Comparison of ENCODE assay signal across 1 cellular context in genomic region chr17:46783031-46783593, GRCh38.
TF ChIP-seq lines count a peak whose summit lies in the region.

No MANE protein-coding gene starts in this region.

TF ChIP-seq in HepG2, 621 proteins besides CTCF, POLR2A, EP300 and RAD21 (continued from another document and continues in another):
- no peak for TF ChIP-seq SRF (IDR thresholded peaks at IDR 0.05; ENCODE audit: low read depth, low read length)
- no peak for TF ChIP-seq UBTF (CRISPR knock-in tag; IDR thresholded peaks at IDR 0.05)
- TF ChIP-seq BRCA1 (CRISPR knock-in tag; IDR thresholded peaks at IDR 0.05): no peak
- TF ChIP-seq ZNF547 (CRISPR knock-in tag; IDR thresholded peaks at IDR 0.05): no peak
- no peak for TF ChIP-seq YEATS4 (CRISPR knock-in tag; IDR thresholded peaks at IDR 0.05; ENCODE audit: borderline replicate concordance)
- no peak for TF ChIP-seq HIVEP1 (CRISPR knock-in tag; IDR thresholded peaks at IDR 0.05)
- TF ChIP-seq ZNF615 (CRISPR knock-in tag; IDR thresholded peaks at IDR 0.05; ENCODE audit: borderline replicate concordance): no peak
- no peak for TF ChIP-seq SIX1 (CRISPR knock-in tag; IDR thresholded peaks at IDR 0.05; ENCODE audit: borderline replicate concordance)
- TF ChIP-seq ZNF264 (CRISPR knock-in tag; IDR thresholded peaks at IDR 0.05): no peak
- 0 out of 2 replicates have a peak, but pooled peaks have one; percentile 69 for TF ChIP-seq ZNF251 (CRISPR knock-in tag; IDR thresholded peaks at IDR 0.05)
- no peak for TF ChIP-seq SCMH1 (CRISPR knock-in tag; IDR thresholded peaks at IDR 0.05; ENCODE audit: borderline replicate concordance)
- TF ChIP-seq ZBTB37 (CRISPR knock-in tag; IDR thresholded peaks at IDR 0.05): no peak
- no peak for TF ChIP-seq ZNF883 (CRISPR knock-in tag; IDR thresholded peaks at IDR 0.05; ENCODE audit: not compliant biosample characterization)
- peak; percentile 54 for TF ChIP-seq ZNF788 (CRISPR knock-in tag; IDR thresholded peaks at IDR 0.05; ENCODE audit: borderline replicate concordance)
- TF ChIP-seq RFXAP (CRISPR knock-in tag; IDR thresholded peaks at IDR 0.05; ENCODE audit: borderline replicate concordance): 0 out of 2 replicates have a peak, but pooled peaks have one; percentile 22
- TF ChIP-seq FIP1L1 (IDR thresholded peaks at IDR 0.05; ENCODE audit: borderline replicate concordance, insufficient read depth, low read depth, low read length): no peak
- TF ChIP-seq ZNF350 (CRISPR knock-in tag; IDR thresholded peaks at IDR 0.05; ENCODE audit: borderline replicate concordance, low read depth): no peak
- TF ChIP-seq ARID2 (CRISPR knock-in tag; IDR thresholded peaks at IDR 0.05; ENCODE audit: borderline replicate concordance): no peak
- no peak for TF ChIP-seq FOSL1 (CRISPR knock-in tag; IDR thresholded peaks at IDR 0.05; ENCODE audit: borderline replicate concordance)
- TF ChIP-seq ZNF691 (CRISPR knock-in tag; IDR thresholded peaks at IDR 0.05; ENCODE audit: borderline replicate concordance, low read depth): no peak
- TF ChIP-seq ZNF101 (CRISPR knock-in tag; IDR thresholded peaks at IDR 0.05; ENCODE audit: borderline replicate concordance, low read depth): no peak; the same call in 1 of the 2 replicates
- no peak for TF ChIP-seq CENPT (CRISPR knock-in tag; IDR thresholded peaks at IDR 0.05; ENCODE audit: low read depth)
- peak; percentile 73; the same call in 1 of the 2 replicates for TF ChIP-seq TGIF2 (CRISPR knock-in tag; IDR thresholded peaks at IDR 0.05)
- no peak for TF ChIP-seq ZNF839 (CRISPR knock-in tag; IDR thresholded peaks at IDR 0.05; ENCODE audit: borderline replicate concordance)
- no peak for TF ChIP-seq U2AF1 (optimal IDR thresholded peaks at IDR 0.05; ENCODE audit: low read depth, low read length)
- TF ChIP-seq ZNF484 (CRISPR knock-in tag; IDR thresholded peaks at IDR 0.05; ENCODE audit: borderline replicate concordance, low read depth): no peak
- TF ChIP-seq ZSCAN31 (CRISPR knock-in tag; IDR thresholded peaks at IDR 0.05; ENCODE audit: low read depth): 0 out of 2 replicates have a peak, but pooled peaks have one; percentile 49
- no peak for TF ChIP-seq BHLHE40 (IDR thresholded peaks at IDR 0.05; ENCODE audit: low read length)
- TF ChIP-seq ARID3A (IDR thresholded peaks at IDR 0.05; ENCODE audit: low read depth, low read length): no peak
- no peak for TF ChIP-seq MAF1 (CRISPR knock-in tag; IDR thresholded peaks at IDR 0.05; ENCODE audit: borderline replicate concordance)
- no peak for TF ChIP-seq ZNF496 (CRISPR knock-in tag; IDR thresholded peaks at IDR 0.05; ENCODE audit: insufficient replicate concordance)
- TF ChIP-seq ZSCAN9 (CRISPR knock-in tag; IDR thresholded peaks at IDR 0.05; ENCODE audit: borderline replicate concordance): no peak
- no peak for TF ChIP-seq SNRNP70 (IDR thresholded peaks at IDR 0.05; ENCODE audit: low read depth, low read length)
- no peak; the same call in 1 of the 2 replicates for TF ChIP-seq ZNF607 (CRISPR knock-in tag; IDR thresholded peaks at IDR 0.05; ENCODE audit: borderline replicate concordance)
- TF ChIP-seq TOE1 (CRISPR knock-in tag; IDR thresholded peaks at IDR 0.05): no peak
- TF ChIP-seq NCOR1 (IDR thresholded peaks at IDR 0.05; ENCODE audit: borderline replicate concordance, low read length): no peak
- peak; percentile 13; the same call in 1 of the 2 replicates for TF ChIP-seq YEATS2 (CRISPR knock-in tag; IDR thresholded peaks at IDR 0.05; ENCODE audit: borderline replicate concordance)
- no peak for TF ChIP-seq SP4 (CRISPR knock-in tag; IDR thresholded peaks at IDR 0.05)
- TF ChIP-seq CBX5 (CRISPR knock-in tag; IDR thresholded peaks at IDR 0.05; ENCODE audit: borderline replicate concordance): no peak
- no peak for TF ChIP-seq DMTF1 (CRISPR knock-in tag; IDR thresholded peaks at IDR 0.05)
- no peak for TF ChIP-seq RNF219 (CRISPR knock-in tag; IDR thresholded peaks at IDR 0.05)
- no peak for TF ChIP-seq CC2D1A (CRISPR knock-in tag; IDR thresholded peaks at IDR 0.05)
- no peak for TF ChIP-seq ZNF646 (CRISPR knock-in tag; IDR thresholded peaks at IDR 0.05)
- peak; percentile 62; the same call in 1 of the 2 replicates for TF ChIP-seq MEIS1 (CRISPR knock-in tag; IDR thresholded peaks at IDR 0.05; ENCODE audit: borderline replicate concordance)
- TF ChIP-seq MXI1 (IDR thresholded peaks at IDR 0.05; ENCODE audit: borderline replicate concordance, low read depth, low read length): peak; percentile 51; the same call in 1 of the 3 replicates
- TF ChIP-seq ZNF644 (CRISPR knock-in tag; IDR thresholded peaks at IDR 0.05; ENCODE audit: low read depth): peak; percentile 60; the same call in 1 of the 2 replicates
- TF ChIP-seq ZNF253 (CRISPR knock-in tag; IDR thresholded peaks at IDR 0.05; ENCODE audit: borderline replicate concordance): no peak
- no peak for TF ChIP-seq SRSF9 (IDR thresholded peaks at IDR 0.05; ENCODE audit: borderline replicate concordance, insufficient read depth, low read depth, low read length, poor library complexity, severe bottlenecking)
